Comparison of ENCODE assay signal across 9 cellular contexts in genomic region chr5:37723147-37723961, GRCh38.
DNase-seq lines count a peak whose midpoint lies in the region; ATAC-seq and TF ChIP-seq lines count a peak whose summit lies in the region.
"Had no signal": no experiment of that assay in that cellular context is flagged by ENCODE, and none has a peak within 500 bp of the region (broad histone marks: within the 10 kb centered on the region; RNA-seq: fewer than 3 reads in every experiment).

No MANE protein-coding gene starts in this region.

- DNase-seq in Caki2 (ENCODE audit: low read depth) (peak; percentile 9), HK-2 (ENCODE audit: unreplicated experiment) (peak; percentile 79), memory B cell (ENCODE audit: low spot score in 2 of 2) (no peak), ovary (no peak), SIG-M5 (lab: John Stamatoyannopoulos, UW) (no peak), cerebellum (ENCODE audit: low spot score) (no peak)
- DNase-seq in activated CD8-positive, alpha-beta T cell treated with anti-CD3 and anti-CD28 coated beads, Interleukin-2, amount 10 ng/mL, durations not matched to agents 7 days and 5 days: no peak

- no peak overlapping the region for H3K4me3 Mint-ChIP-seq in activated CD8-positive, alpha-beta T cell treated with anti-CD3 and anti-CD28 coated beads, Interleukin-2, amount 10 ng/mL, durations not matched to agents 7 days and 5 days
- H3K4me3 Mint-ChIP-seq in memory B cell: no peak overlapping the region

- no peak for ATAC-seq in activated CD8-positive, alpha-beta T cell treated with anti-CD3 and anti-CD28 coated beads, Interleukin-2, amount 10 ng/mL, durations not matched to agents 7 days and 5 days
- ATAC-seq in memory B cell (ENCODE audit: low read depth) (no peak), GM21390 (IDR thresholded peaks at IDR 0.05; ENCODE audit: unreplicated experiment) (no peak)

- in situ Hi-C loops in Caki2 (cut with HindIII; ENCODE audit: low pct_unique_long_range_greater_than_20kb, low sequenced_read_pairs): no loop called here

- H3K36me3 ChIP-seq in ovary: no peaks in the 10 kb centered on the region

- H3K4me3 ChIP-seq in ovary: no peak overlapping the region

- TF ChIP-seq EP300 in ovary (IDR thresholded peaks at IDR 0.05): no peak

- intact Hi-C loops in ovary (cut with DNase I): no loop called here

- H3K9me3 Mint-ChIP-seq in activated CD8-positive, alpha-beta T cell treated with anti-CD3 and anti-CD28 coated beads, Interleukin-2, amount 10 ng/mL, durations not matched to agents 7 days and 5 days (ENCODE audit: insufficient read depth): no peaks in the 10 kb centered on the region
- no peaks in the 10 kb centered on the region for H3K9me3 Mint-ChIP-seq in memory B cell

- H3K27ac Mint-ChIP-seq in activated CD8-positive, alpha-beta T cell treated with anti-CD3 and anti-CD28 coated beads, Interleukin-2, amount 10 ng/mL, durations not matched to agents 7 days and 5 days: peak overlapping the region; percentile 66
- peak overlapping the region; percentile 6 for H3K27ac Mint-ChIP-seq in memory B cell

- peaks cover 23% of the 10 kb centered on the region for H3K4me1 Mint-ChIP-seq in activated CD8-positive, alpha-beta T cell treated with anti-CD3 and anti-CD28 coated beads, Interleukin-2, amount 10 ng/mL, durations not matched to agents 7 days and 5 days (ENCODE audit: low read depth)
- H3K4me1 Mint-ChIP-seq in memory B cell: peaks cover 3% of the 10 kb centered on the region

- no peak for TF ChIP-seq CTCF in ovary (IDR thresholded peaks at IDR 0.05)

- CTCF ChIA-PET in activated CD8-positive, alpha-beta T cell treated with anti-CD3 and anti-CD28 coated beads, Interleukin-2, amount 10 ng/mL, durations not matched to agents 7 days and 5 days (lab: Charles Lee): interaction anchor here (0.6 to 3.1 kb wide), 16 partner anchors 9 to 469 kb away, joined by 3 to 34 read pairs (median 3); no protein-coding TSS in a partner anchor

- TF ChIP-seq POLR2A in ovary (IDR thresholded peaks at IDR 0.05): no peak

- no peaks in the 10 kb centered on the region for H3K27me3 ChIP-seq in ovary

- POLR2A ChIA-PET in activated CD8-positive, alpha-beta T cell treated with anti-CD3 and anti-CD28 coated beads, Interleukin-2, amount 10 ng/mL, durations not matched to agents 7 days and 5 days (lab: Charles Lee): interaction anchor here (0.9 to 1.1 kb wide), 2 partner anchors 12 to 352 kb away, joined by 3 read pairs; partner anchors contain the start of gene NUP155

- H3K36me3 Mint-ChIP-seq in activated CD8-positive, alpha-beta T cell treated with anti-CD3 and anti-CD28 coated beads, Interleukin-2, amount 10 ng/mL, durations not matched to agents 7 days and 5 days (ENCODE audit: low read depth): peaks cover 17% of the 10 kb centered on the region
- peaks cover 36% of the 10 kb centered on the region for H3K36me3 Mint-ChIP-seq in memory B cell

- no peaks in the 10 kb centered on the region for H3K4me1 ChIP-seq in ovary (ENCODE audit: insufficient read depth)

- H3K27me3 Mint-ChIP-seq in activated CD8-positive, alpha-beta T cell treated with anti-CD3 and anti-CD28 coated beads, Interleukin-2, amount 10 ng/mL, durations not matched to agents 7 days and 5 days (ENCODE audit: low read depth): no peaks in the 10 kb centered on the region
- H3K27me3 Mint-ChIP-seq in memory B cell: no peaks in the 10 kb centered on the region

- H3K9me3 ChIP-seq in ovary: no peaks in the 10 kb centered on the region

- H3K27ac ChIP-seq in ovary: no peak overlapping the region
- H3K27ac ChIP-seq: HL-60 had no signal

- 85 to 86% (median 86%) methylated on average over 8 of the region's 8 CpGs for WGBS in ovary, 3 donors

Comparison
In these comparisons a context has a peak if more than half of its experiments do, and no peak if none do; other contexts are left out.
1. DNase-seq: peak in Caki2 (single experiment) and HK-2 (single experiment); none in activated CD8-positive, alpha-beta T cell treated with anti-CD3 and anti-CD28 coated beads, Interleukin-2, amount 10 ng/mL, durations not matched to agents 7 days and 5 days (single experiment), memory B cell (0 of 2), ovary (0 of 5), SIG-M5 (single experiment) and cerebellum (single experiment).